ENCODE assay signal across 8 cellular contexts in the genomic region with DNA sequence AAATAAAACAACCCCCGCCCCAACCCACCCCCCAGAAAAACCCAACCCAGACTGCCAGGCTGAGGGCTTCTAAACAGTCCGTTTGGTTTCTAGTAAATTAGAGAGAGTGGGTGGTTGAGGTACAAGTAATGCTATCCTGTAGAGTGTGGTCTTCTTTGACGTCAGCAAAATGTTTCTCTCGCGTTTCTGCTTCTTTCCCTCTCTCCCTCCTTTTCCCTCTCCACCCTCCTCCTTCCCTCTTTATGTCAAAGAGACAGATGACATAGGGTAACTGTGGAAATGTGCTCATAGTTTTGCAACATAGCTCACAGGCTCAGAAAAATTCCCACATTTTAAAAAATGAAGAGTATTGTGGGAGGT.
A peak's percentile ranks its signal among the peaks of the same experiment; 100 is the strongest.
DNase-seq lines count a peak whose midpoint lies in the region; ATAC-seq, FAIRE-seq and TF ChIP-seq lines count a peak whose summit lies in the region.

No MANE protein-coding gene starts in this region.

- H3K36me3 ChIP-seq in mesendoderm (ENCODE audit: control insufficient read depth, insufficient read depth, low read length), result no peaks in the 10 kb centered on the region
- no peaks in the 10 kb centered on the region for H3K36me3 ChIP-seq in upper lobe of right lung

- H2BK120ac ChIP-seq in mesendoderm (ENCODE audit: low read depth, low read length), result peak overlapping the region; percentile 75

- POLR2A ChIA-PET in MCF 10A (lab: Yijun Ruan, JAX), result interaction anchor here (0.7 to 4.0 kb wide), 6 partner anchors 10 to 1229 kb away, joined by 3 to 23 read pairs (median 8); no protein-coding TSS in a partner anchor

- CTCF ChIA-PET in MCF 10A (lab: Yijun Ruan, JAX), result interaction anchor here (0.7 to 1.3 kb wide), 3 partner anchors 9 to 438 kb away, joined by 3 read pairs; no protein-coding TSS in a partner anchor

- DNase-seq in activated T-cell treated with anti-CD3 and anti-CD28 coated beads, Interleukin-2, amount 50 U/mL, for 4 hours, result no peak
- DNase-seq in activated T-cell treated with anti-CD3 and anti-CD28 coated beads, Interleukin-2, amount 50 U/mL, for 48 hours, result no peak
- DNase-seq in MCF 10A (ENCODE audit: unreplicated experiment), result no peak
- DNase-seq in mesendoderm, result no peak
- DNase-seq in upper lobe of right lung, result no peak
- DNase-seq in GM12891 (ENCODE audit: insufficient read length, low spot score), result no peak
- DNase-seq in NK-92 (lab: John Stamatoyannopoulos, UW; ENCODE audit: unreplicated experiment), result no peak

- no peaks in the 10 kb centered on the region for H3K79me2 ChIP-seq in mesendoderm (ENCODE audit: control insufficient read depth, insufficient read depth, low read length)

- H3K18ac ChIP-seq in mesendoderm (ENCODE audit: low read length), result peak overlapping the region; percentile 82

- H2BK15ac ChIP-seq in mesendoderm (replicated peaks; ENCODE audit: low read depth), result no peak overlapping the region

- no peaks in the 10 kb centered on the region for H3K9me3 ChIP-seq in upper lobe of right lung

- WGBS in mesendoderm (ENCODE audit: extremely low coverage, insufficient coverage, low lambda C conversion rate), result no CpG with 5 or more reads among the region's 5 CpGs

- H3K4me3 ChIP-seq in mesendoderm (ENCODE audit: low read length), result no peak overlapping the region
- H3K4me3 ChIP-seq in upper lobe of right lung, result peak overlapping the region; percentile 38

- peak overlapping the region; percentile 67 for H3K9ac ChIP-seq in mesendoderm (ENCODE audit: low read length)

- ATAC-seq in activated T-cell treated with anti-CD3 and anti-CD28 coated beads, Interleukin-2, amount 50 U/mL, for 4 hours, result peak; percentile 27 to 57
- ATAC-seq in upper lobe of right lung (peak; percentile 7), HG03196 (IDR thresholded peaks at IDR 0.05; ENCODE audit: unreplicated experiment) (no peak)

- H3K56ac ChIP-seq in mesendoderm (ENCODE audit: low read length), result peak overlapping the region; percentile 87

- no peaks in the 10 kb centered on the region for H3K79me1 ChIP-seq in mesendoderm (ENCODE audit: low read length)

- no peak overlapping the region for H3K4me3 Mint-ChIP-seq in activated T-cell treated with anti-CD3 and anti-CD28 coated beads, Interleukin-2, amount 50 U/mL, for 4 hours
- H3K4me3 Mint-ChIP-seq in MCF 10A (ENCODE audit: unreplicated experiment), result no peak overlapping the region

- H3K27ac Mint-ChIP-seq in MCF 10A (ENCODE audit: low read depth, unreplicated experiment), result peak overlapping the region; percentile 26

- H3K27me3 Mint-ChIP-seq in activated T-cell treated with anti-CD3 and anti-CD28 coated beads, Interleukin-2, amount 50 U/mL, for 4 hours (ENCODE audit: low read depth), result no peaks in the 10 kb centered on the region
- H3K27me3 Mint-ChIP-seq in MCF 10A (ENCODE audit: insufficient read depth, unreplicated experiment), result no peaks in the 10 kb centered on the region

- BruUV-seq in MCF 10A (replicated peaks; lab: Mats Ljungman, UMichigan), result no TSS peak

- no peak for TF ChIP-seq POLR2A in GM12891 (IDR thresholded peaks at IDR 0.05; ENCODE audit: low read depth, low read length)

- FAIRE-seq in GM12891 (lab: Jason Lieb, UNC), result no peak

- no peak overlapping the region for H2AK5ac ChIP-seq in mesendoderm (ENCODE audit: low read length)

- H3K4me1 ChIP-seq in mesendoderm (ENCODE audit: control insufficient read depth, low read depth, low read length), result peaks cover 18% of the 10 kb centered on the region
- peaks cover 42% of the 10 kb centered on the region for H3K4me1 ChIP-seq in upper lobe of right lung

- H3K27ac ChIP-seq in mesendoderm (ENCODE audit: low read depth, low read length), result peak overlapping the region; percentile 71
- peak overlapping the region; percentile 87 for H3K27ac ChIP-seq in upper lobe of right lung

- no peak overlapping the region for H4K5ac ChIP-seq in mesendoderm (ENCODE audit: low read length)

- H3K4ac ChIP-seq in mesendoderm (ENCODE audit: low read depth, low read length), result peak overlapping the region; percentile 50

- no peak overlapping the region for H4K8ac ChIP-seq in mesendoderm (ENCODE audit: low read depth, low read length)

- H3K36me3 Mint-ChIP-seq in activated T-cell treated with anti-CD3 and anti-CD28 coated beads, Interleukin-2, amount 50 U/mL, for 4 hours (ENCODE audit: insufficient read depth), result no peaks in the 10 kb centered on the region
- no peaks in the 10 kb centered on the region for H3K36me3 Mint-ChIP-seq in MCF 10A (ENCODE audit: insufficient read depth, unreplicated experiment)

- H2BK5ac ChIP-seq in mesendoderm (ENCODE audit: low read length), result no peak overlapping the region

- intact Hi-C loops in MCF 10A (cut with micrococcal nuclease), result no loop called here
- intact Hi-C loops in upper lobe of right lung (cut with DNase I), result no loop called here

- H3K23ac ChIP-seq in mesendoderm (ENCODE audit: low read length), result no peak overlapping the region

- no peaks in the 10 kb centered on the region for H3K9me3 Mint-ChIP-seq in activated T-cell treated with anti-CD3 and anti-CD28 coated beads, Interleukin-2, amount 50 U/mL, for 4 hours
- no peaks in the 10 kb centered on the region for H3K9me3 Mint-ChIP-seq in MCF 10A (ENCODE audit: unreplicated experiment)

- H3K27me3 ChIP-seq in mesendoderm (ENCODE audit: insufficient read depth, low read length, poor library complexity) (no peaks in the 10 kb centered on the region), upper lobe of right lung (no peaks in the 10 kb centered on the region)

- TF ChIP-seq CTCF in MCF 10A (IDR thresholded peaks at IDR 0.05; ENCODE audit: unreplicated experiment) (no peak), upper lobe of right lung (IDR thresholded peaks at IDR 0.05) (no peak)

- H3K4me2 ChIP-seq in mesendoderm (ENCODE audit: low read length), result peak overlapping the region; percentile 41

- peaks cover 45% of the 10 kb centered on the region for H3K4me1 Mint-ChIP-seq in activated T-cell treated with anti-CD3 and anti-CD28 coated beads, Interleukin-2, amount 50 U/mL, for 4 hours (ENCODE audit: low read depth)
- peaks cover 36% of the 10 kb centered on the region for H3K4me1 Mint-ChIP-seq in MCF 10A (ENCODE audit: insufficient read depth, unreplicated experiment)

TF ChIP-seq in GM12891, 5 proteins besides CTCF, POLR2A, EP300 and RAD21:
- TF ChIP-seq POLR2AphosphoS5 (IDR thresholded peaks at IDR 0.05; ENCODE audit: low read depth, low read length) (no peak), POU2F2 (IDR thresholded peaks at IDR 0.05; ENCODE audit: low read depth, low read length) (no peak), TAF1 (IDR thresholded peaks at IDR 0.05; ENCODE audit: low read depth, low read length) (no peak), PAX5 (IDR thresholded peaks at IDR 0.05; ENCODE audit: insufficient read depth, low read length, severe bottlenecking) (no peak), SPI1 (IDR thresholded peaks at IDR 0.05; ENCODE audit: low read depth, low read length) (no peak)
